8 cellular contexts compared by ENCODE assay signal in genomic region chr19:2739602-2740313, GRCh38. TPM values are rescaled to one million over a fixed set of nuclear protein-coding genes. Genes with fewer than 3 reads are reported as not detected.
DNase-seq lines count a peak whose midpoint lies in the region; ATAC-seq, FAIRE-seq and TF ChIP-seq lines count a peak whose summit lies in the region.

TSS of gene SLC39A3 (minus strand) at chr19:2740017. CDS start at chr19:2737257, 2,760 bp downstream.

- no peak; a peak in 1 of 4 replicates for TF ChIP-seq CTCF in H1 (IDR thresholded peaks at IDR 0.05; ENCODE audit: control extremely low read depth in 1 of 3, insufficient read depth in 1 of 3, low read depth in 1 of 3, low read length in 3 of 3)

- no peak within 1 kb of the TSS for H3K14ac ChIP-seq in H1 (ENCODE audit: insufficient read length)

- H3K79me1 ChIP-seq in H1 (ENCODE audit: low read depth, low read length) = no peaks in the 10 kb centered on the region

- TF ChIP-seq POLR2A in H1 (IDR thresholded peaks at IDR 0.05; ENCODE audit: control extremely low read depth in 1 of 2, low read depth in 2 of 2, low read length in 2 of 2) = no peak; a peak in 1 of 3 replicates

- no peaks in the 10 kb centered on the region for H3K27me3 ChIP-seq in H1 (replicated peaks in 1 of 4; ENCODE audit: control insufficient read depth in 3 of 4, extremely low read depth in 1 of 4, insufficient read depth in 3 of 4, low read length in 3 of 4)

- no peak within 1 kb of the TSS for H2AK5ac ChIP-seq in H1 (ENCODE audit: low read depth, low read length)

- H3K27me3 Mint-ChIP-seq in memory B cell = no peaks in the 10 kb centered on the region

- no peak within 1 kb of the TSS for H2BK120ac ChIP-seq in H1 (replicated peaks; ENCODE audit: low read depth, low read length)

- H4K5ac ChIP-seq in H1 (ENCODE audit: insufficient read length, low read depth, low read length) = no peak within 1 kb of the TSS

- H4K20me1 ChIP-seq in H1 (replicated peaks in 1 of 2; ENCODE audit: control insufficient read depth in 1 of 2, insufficient read depth in 2 of 2, low read length in 2 of 2) = peaks cover 4 to 19% of the 10 kb centered on the region in 2 experiments

- peak within 1 kb of the TSS; percentile 76 for H4K8ac ChIP-seq in H1 (ENCODE audit: extremely low read depth, insufficient read depth, low read length)

- H3K36me3 ChIP-seq in H1 (ENCODE audit: control insufficient read depth in 2 of 4, insufficient read depth in 4 of 4, low read length in 3 of 4) = peaks cover 3 to 20% (median 8%) of the 10 kb centered on the region in 4 experiments; a peak in 6 of 8 replicates

- H3K79me2 ChIP-seq in H1 (ENCODE audit: control insufficient read depth in 1 of 2, insufficient read depth in 2 of 2, low read length in 2 of 2) = peaks cover 0 to 2% of the 10 kb centered on the region in 2 experiments; a peak in 1 of 4 replicates

- no peaks in the 10 kb centered on the region for H3K9me3 Mint-ChIP-seq in memory B cell

- peaks cover 18% of the 10 kb centered on the region for H3K36me3 Mint-ChIP-seq in memory B cell

- peaks cover 22% of the 10 kb centered on the region for H3K4me1 Mint-ChIP-seq in memory B cell

- H3K56ac ChIP-seq in H1 (replicated peaks; ENCODE audit: insufficient read length, low read depth, low read length) = no peak within 1 kb of the TSS

- peak within 1 kb of the TSS; percentile 79 to 96 (median 84) for H3K4me3 ChIP-seq in H1 (ENCODE audit: extremely low read depth in 1 of 4, insufficient read depth in 2 of 4, low read depth in 3 of 4, low read length in 4 of 4)

- peak; percentile 80 for ATAC-seq in GM21367 (IDR thresholded peaks at IDR 0.05; ENCODE audit: unreplicated experiment)
- ATAC-seq in memory B cell (ENCODE audit: low read depth) = peak; percentile 98

- TF ChIP-seq RAD21 in H1 (IDR thresholded peaks at IDR 0.05 in 1 of 2, conservative IDR thresholded peaks at IDR 0.05 in 1 of 2; ENCODE audit: low read depth in 2 of 2, low read length in 2 of 2) = peak in 1 of 2 experiments; percentile 42; a peak in 2 of 4 replicates

- H3K4ac ChIP-seq in H1 (replicated peaks; ENCODE audit: insufficient read length, low read depth, low read length) = no peak within 1 kb of the TSS

- 3% methylated on average over 37 of the region's 64 CpGs; no CpG with 5 or more reads in 1 of the 2 experiments for WGBS in H1 (ENCODE audit: extremely low coverage in 1 of 2, insufficient coverage in 1 of 2, insufficient read length in 1 of 2, insufficient replicate concordance in 2 of 2, low coverage in 1 of 2, low lambda C conversion rate in 2 of 2, missing lambda C conversion rate in 1 of 2), 2 experiments

- TF ChIP-seq EP300 in H1 (IDR thresholded peaks at IDR 0.05; ENCODE audit: borderline replicate concordance in 1 of 2, low read depth in 2 of 2, low read length in 2 of 2) = peak in 1 of 2 experiments; percentile 89; a peak in 2 of 3 replicates

- H4K91ac ChIP-seq in H1 (replicated peaks; ENCODE audit: insufficient read length, low read length) = no peak within 1 kb of the TSS

- no peak within 1 kb of the TSS; the same call in 1 of the 2 replicates for H3K18ac ChIP-seq in H1 (ENCODE audit: extremely low read depth, low read length)

- no peak within 1 kb of the TSS for H2BK5ac ChIP-seq in H1 (ENCODE audit: low read depth, low read length)

- H3K23me2 ChIP-seq in H1 (ENCODE audit: low read depth, low read length) = 0 out of 2 replicates have a peak, but pooled peaks cover 5% of the 10 kb centered on the region

- no peak for FAIRE-seq in H1 (lab: Jason Lieb, UNC)

- peak within 1 kb of the TSS; percentile 74 to 86 for H3K4me2 ChIP-seq in H1 (ENCODE audit: insufficient read depth in 1 of 2, low read depth in 2 of 2, low read length in 2 of 2)

- DNase-seq in COLO829 (ENCODE audit: low spot score) = peak; percentile 100
- DNase-seq in HUDEP-2 (lab: John Stamatoyannopoulos, UW; ENCODE audit: unreplicated experiment in 76 of 76) = peak in 75 of 76 experiments; percentile 81 to 100 (median 99)
- peak; percentile 94 for DNase-seq in NOMO-1 treated with dmso at 0.1 percent for 144 hours (lab: John Stamatoyannopoulos, UW; ENCODE audit: unreplicated experiment)
- peak; percentile 99 for DNase-seq in activated CD8-positive, alpha-beta memory T cell treated with anti-CD3 and anti-CD28 coated beads for 4 hours (ENCODE audit: low read depth in 2 of 2)
- peak; percentile 96 to 100 for DNase-seq in H1 (ENCODE audit: low read depth in 1 of 2, low spot score in 2 of 2)
- DNase-seq in memory B cell (ENCODE audit: low spot score in 2 of 2) = peak; percentile 98 to 99
- DNase-seq in stimulated activated CD8-positive, alpha-beta memory T cell treated with anti-CD3 and anti-CD28 coated beads, Interleukin-12 subunit alpha, Interleukin-12 subunit beta, amount 100 ng/mL, for 1 hour (ENCODE audit: low read depth) = peak; percentile 99

- H3K27ac ChIP-seq in H1 (ENCODE audit: low read depth, low read length) = no peak within 1 kb of the TSS

- H3K4me1 ChIP-seq in H1 (replicated peaks in 1 of 4; ENCODE audit: control insufficient read depth in 3 of 4, insufficient read depth in 4 of 4, low read length in 3 of 4) = no peaks in the 10 kb centered on the region

- H3K23ac ChIP-seq in H1 (ENCODE audit: insufficient read length) = no peak within 1 kb of the TSS

- no peaks in the 10 kb centered on the region for H3K9me3 ChIP-seq in H1 (ENCODE audit: insufficient read depth in 2 of 2, low read depth in 1 of 2, low read length in 1 of 2)

- H2BK12ac ChIP-seq in H1 (ENCODE audit: low read depth, low read length) = no peak within 1 kb of the TSS

- peak within 1 kb of the TSS; percentile 66 for H3K27ac Mint-ChIP-seq in memory B cell

- no peak within 1 kb of the TSS for H2BK20ac ChIP-seq in H1 (ENCODE audit: low read length)

- H2AFZ ChIP-seq in H1 (ENCODE audit: low read length) = no peak within 1 kb of the TSS

- POLR2A ChIA-PET in H1 (lab: Charles Lee; ENCODE audit: partially characterized antibody) = interaction anchor here (0.7 to 1.7 kb wide), 12 partner anchors 11 to 263 kb away, joined by 3 to 8 read pairs (median 4); no protein-coding TSS in a partner anchor

- CTCF ChIA-PET in H1 (lab: Charles Lee; ENCODE audit: partially characterized antibody) = interaction anchor here (0.9 to 3.7 kb wide), 8 partner anchors 9 to 130 kb away, joined by 3 to 14 read pairs (median 4); no protein-coding TSS in a partner anchor

- H3K4me3 Mint-ChIP-seq in memory B cell = peak within 1 kb of the TSS; percentile 85

- peak within 1 kb of the TSS; percentile 14 to 44 (median 23); a peak in 6 of 7 replicates for H3K9ac ChIP-seq in H1 (replicated peaks in 1 of 4; ENCODE audit: extremely low read depth in 1 of 4, low read depth in 3 of 4, low read length in 3 of 4)

- no peak within 1 kb of the TSS for H2BK15ac ChIP-seq in H1 (ENCODE audit: low read length)

TF ChIP-seq in H1, 55 proteins besides CTCF, POLR2A, EP300 and RAD21 (continues in another document):
- TF ChIP-seq MAFK (IDR thresholded peaks at IDR 0.05; ENCODE audit: low read depth, low read length) = no peak
- TF ChIP-seq KDM5A (IDR thresholded peaks at IDR 0.05; ENCODE audit: low read length) = no peak
- TF ChIP-seq SAP30 (IDR thresholded peaks at IDR 0.05; ENCODE audit: insufficient read depth, insufficient replicate concordance, low read length) = no peak
- no peak for TF ChIP-seq BCL11A (IDR thresholded peaks at IDR 0.05; ENCODE audit: low read depth in 2 of 2, low read length in 2 of 2)
- peak; percentile 32 for TF ChIP-seq NANOG (IDR thresholded peaks at IDR 0.05; ENCODE audit: insufficient read depth, low read depth, low read length, poor library complexity, severe bottlenecking)
- TF ChIP-seq POLR2AphosphoS5 (IDR thresholded peaks at IDR 0.05; ENCODE audit: low read depth, low read length) = no peak
- TF ChIP-seq HDAC6 (IDR thresholded peaks at IDR 0.05; ENCODE audit: low read depth, low read length) = no peak
- peak; percentile 95 for TF ChIP-seq SP1 (IDR thresholded peaks at IDR 0.05; ENCODE audit: low read depth, low read length)
- no peak for TF ChIP-seq CBX5 (IDR thresholded peaks at IDR 0.05; ENCODE audit: low read depth, low read length)
- peak; percentile 50; the same call in 1 of the 2 replicates for TF ChIP-seq BRCA1 (IDR thresholded peaks at IDR 0.05; ENCODE audit: low read depth, low read length)
- peak; percentile 87 for TF ChIP-seq CHD2 (IDR thresholded peaks at IDR 0.05; ENCODE audit: low read length)
- TF ChIP-seq MAX (IDR thresholded peaks at IDR 0.05) = peak; percentile 56; the same call in 1 of the 2 replicates
- peak; percentile 96 for TF ChIP-seq SP4 (IDR thresholded peaks at IDR 0.05; ENCODE audit: low read length)
- TF ChIP-seq TCF12 (IDR thresholded peaks at IDR 0.05; ENCODE audit: low read depth, low read length) = peak; percentile 86; the same call in 1 of the 2 replicates
- no peak for TF ChIP-seq RFX5 (IDR thresholded peaks at IDR 0.05; ENCODE audit: borderline replicate concordance, low read depth, low read length)
- TF ChIP-seq POU5F1 (IDR thresholded peaks at IDR 0.05; ENCODE audit: low read depth, low read length) = peak; percentile 44; the same call in 1 of the 2 replicates
- no peak; the same call in 1 of the 2 replicates for TF ChIP-seq E2F6 (IDR thresholded peaks at IDR 0.05)
- TF ChIP-seq SUZ12 (IDR thresholded peaks at IDR 0.05; ENCODE audit: low read length) = no peak
- TF ChIP-seq CBX8 (IDR thresholded peaks at IDR 0.05; ENCODE audit: borderline replicate concordance, low read depth, low read length) = no peak
- peak; percentile 76 for TF ChIP-seq CTBP2 (IDR thresholded peaks at IDR 0.05; ENCODE audit: borderline replicate concordance, insufficient read depth, insufficient read length, low read length)

RNA-seq across cellular contexts. Expression of gene SLC39A3, which starts in this region (rescaled TPM):
- total RNA-seq in H1 (2021; fragmentation: NEBNext Ultra II Directional; extraction: Animal tissue kit (Norgen Biotek cat#: 25700)) = 33.0 and 35.8 TPM in 2 replicates
- 52.9 and 78.1 TPM in 2 replicates for polyA plus RNA-seq in H1 (2011; rRNA removed)
- polyA plus RNA-seq in H1 (2011; cell fraction: cytosol; rRNA removed) = 55.3 TPM
- 45.8 TPM for polyA plus RNA-seq in H1 (2011; cell fraction: nucleus; rRNA removed)
- polyA plus RNA-seq in H1 (2012, experiment 1 of 2) = 23.4 to 34.6 TPM (median 32.4 TPM) in 4 replicates
- polyA plus RNA-seq in H1 (2012, experiment 2 of 2) = 41.0 TPM
- polyA plus RNA-seq in H1 (2013, experiment 1 of 2) = 40.9 TPM
- 51.3 TPM for polyA plus RNA-seq in H1 (2013, experiment 2 of 2)
- 27.0 and 46.1 TPM in 2 replicates for polyA minus RNA-seq in H1 (2011; rRNA and poly(A)+ RNA removed)
- 16.2 TPM for polyA minus RNA-seq in H1 (2011; cell fraction: cytosol; rRNA and poly(A)+ RNA removed)
- polyA minus RNA-seq in H1 (2011; cell fraction: nucleus; rRNA and poly(A)+ RNA removed) = 16.2 TPM
